ENCODE assay signal across 8 cellular contexts in the genomic region with DNA sequence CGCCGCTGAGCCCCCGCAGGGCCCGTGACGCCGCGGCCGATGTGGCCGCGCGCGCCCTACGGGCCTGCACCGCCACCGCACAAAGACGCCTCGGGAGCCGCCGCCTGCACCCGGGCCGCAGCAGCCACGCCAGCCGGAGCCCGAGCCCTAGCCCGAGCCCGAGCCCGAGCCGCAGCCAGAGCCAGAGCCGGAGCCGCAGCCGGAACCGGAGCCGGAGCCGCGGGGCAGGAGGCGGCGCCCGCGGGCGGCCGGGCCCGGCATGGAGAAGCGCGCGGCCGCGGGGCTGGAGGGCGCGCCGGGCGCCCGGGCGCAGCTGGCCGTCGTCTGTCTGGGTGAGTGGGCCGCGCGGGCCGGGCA. TPM values are rescaled to one million over a fixed set of nuclear protein-coding genes. Genes with fewer than 3 reads are reported as not detected.
DNase-seq lines count a peak whose midpoint lies in the region; ATAC-seq, FAIRE-seq and TF ChIP-seq lines count a peak whose summit lies in the region.

No MANE protein-coding gene starts in this region.

- H2AFZ ChIP-seq in keratinocyte (ENCODE audit: control insufficient read depth, low read length), result no peak overlapping the region

- no peak for ATAC-seq in HG02642 (IDR thresholded peaks at IDR 0.05; ENCODE audit: poor library complexity, unreplicated experiment)

- H3K9ac ChIP-seq in keratinocyte (ENCODE audit: control insufficient read depth, extremely low read depth, insufficient read depth, low read length), result peak overlapping the region; percentile 37

- no peak overlapping the region for H3K27ac Mint-ChIP-seq in activated CD4-positive, alpha-beta T cell treated with anti-CD3 and anti-CD28 coated beads, Interleukin-2, amount 10 ng/mL, durations not matched to agents 24 days and 14 days

- H3K4me1 Mint-ChIP-seq in activated CD4-positive, alpha-beta T cell treated with anti-CD3 and anti-CD28 coated beads, Interleukin-2, amount 10 ng/mL, durations not matched to agents 24 days and 14 days, result no peaks in the 10 kb centered on the region

- no peaks in the 10 kb centered on the region for H3K36me3 Mint-ChIP-seq in activated CD4-positive, alpha-beta T cell treated with anti-CD3 and anti-CD28 coated beads, Interleukin-2, amount 10 ng/mL, durations not matched to agents 24 days and 14 days (ENCODE audit: low read depth)

- no peaks in the 10 kb centered on the region for H4K20me1 ChIP-seq in keratinocyte (ENCODE audit: control insufficient read depth, extremely low read depth, insufficient read depth, low read length)

- TF ChIP-seq POLR2A in testis (IDR thresholded peaks at IDR 0.05), result no peak

- H3K9me3 ChIP-seq in keratinocyte (ENCODE audit: control insufficient read depth, low read depth, low read length) (no peaks in the 10 kb centered on the region), testis (no peaks in the 10 kb centered on the region)

- peaks cover 43% of the 10 kb centered on the region for H3K27me3 Mint-ChIP-seq in activated CD4-positive, alpha-beta T cell treated with anti-CD3 and anti-CD28 coated beads, Interleukin-2, amount 10 ng/mL, durations not matched to agents 24 days and 14 days

- peaks cover 14% of the 10 kb centered on the region for H3K27me3 ChIP-seq in keratinocyte (ENCODE audit: control insufficient read depth, extremely low read depth, insufficient read depth, low read length)
- no peaks in the 10 kb centered on the region for H3K27me3 ChIP-seq in testis

- H3K36me3 ChIP-seq in keratinocyte (ENCODE audit: control insufficient read depth in 2 of 2, extremely low read depth in 1 of 2, insufficient read depth in 2 of 2, low read length in 2 of 2) (peaks cover 0 to 6% of the 10 kb centered on the region in 2 experiments), testis (ENCODE audit: low read depth, missing control alignments) (no peaks in the 10 kb centered on the region)

- peak overlapping the region; percentile 60 for H3K4me2 ChIP-seq in keratinocyte (ENCODE audit: control insufficient read depth, extremely low read depth, insufficient read depth, low read depth, low read length)

- dilution Hi-C loops in keratinocyte (cut with MboI; ENCODE audit: extremely low pct_ligation_motif_present, low sequenced_read_pairs), result no loop called here

- no peaks in the 10 kb centered on the region for H3K9me1 ChIP-seq in keratinocyte (ENCODE audit: control insufficient read depth, extremely low read depth, insufficient read depth, low read length)

- TF ChIP-seq CTCF in keratinocyte (optimal IDR thresholded peaks at IDR 0.05 in 1 of 3, IDR thresholded peaks at IDR 0.05 in 1 of 3, conservative IDR thresholded peaks at IDR 0.05 in 1 of 3; ENCODE audit: extremely low read depth in 1 of 3, insufficient read depth in 2 of 3, low read length in 3 of 3) (no peak), testis (IDR thresholded peaks at IDR 0.05) (no peak)

- peak in 2 of 3 experiments; percentile 22 to 49 for DNase-seq in NCI-H1417 (lab: John Stamatoyannopoulos, UW)
- no peak for DNase-seq in NCI-H1417 treated with DMSO at 0.1 percent for 48 hours (lab: John Stamatoyannopoulos, UW)
- peak; percentile 59 for DNase-seq in astrocyte of the hippocampus (ENCODE audit: low read depth, low spot score)
- no peak for DNase-seq in keratinocyte (ENCODE audit: low read depth, low spot score)
- no peak for DNase-seq in testis
- no peak for DNase-seq in activated effector memory CD4-positive, alpha-beta T cell treated with anti-CD3 and anti-CD28 coated beads, Interleukin-2, amount 50 U/mL, for 16 hours
- no peak for DNase-seq in activated CD4-positive, alpha-beta T cell treated with anti-CD3 and anti-CD28 coated beads, Interleukin-2, amount 10 ng/mL, durations not matched to agents 24 days and 14 days

- intact Hi-C loops in testis (cut with DNase I; ENCODE audit: low total_unique reads), result no loop called here
- intact Hi-C loops in activated CD4-positive, alpha-beta T cell treated with anti-CD3 and anti-CD28 coated beads, Interleukin-2, amount 10 ng/mL, durations not matched to agents 24 days and 14 days (cut with micrococcal nuclease), result no loop called here

- H3K4me1 ChIP-seq in keratinocyte (ENCODE audit: control insufficient read depth, extremely low read depth, insufficient read depth, low read length) (peaks cover 3% of the 10 kb centered on the region), testis (peaks cover 8% of the 10 kb centered on the region)

- H3K79me2 ChIP-seq in keratinocyte (ENCODE audit: control insufficient read depth, insufficient read depth, low read length), result no peaks in the 10 kb centered on the region

- FAIRE-seq in keratinocyte (lab: Jason Lieb, UNC), result no peak

- H3K9me3 Mint-ChIP-seq in activated CD4-positive, alpha-beta T cell treated with anti-CD3 and anti-CD28 coated beads, Interleukin-2, amount 10 ng/mL, durations not matched to agents 24 days and 14 days, result no peaks in the 10 kb centered on the region

- H3K27ac ChIP-seq in keratinocyte (ENCODE audit: control insufficient read depth, insufficient read depth, low read length), result no peak overlapping the region
- peak overlapping the region in 1 of 2 donors; percentile 71 for H3K27ac ChIP-seq in testis

- no peak overlapping the region for H3K4me3 Mint-ChIP-seq in activated CD4-positive, alpha-beta T cell treated with anti-CD3 and anti-CD28 coated beads, Interleukin-2, amount 10 ng/mL, durations not matched to agents 24 days and 14 days

- 0% methylated on average over 8 of the region's 59 CpGs; no CpG with 5 or more reads in 1 of the 2 donors for WGBS in testis, 2 donors

- peak overlapping the region in 2 of 3 experiments; percentile 46 to 51 for H3K4me3 ChIP-seq in keratinocyte (ENCODE audit: control insufficient read depth in 2 of 3, extremely low read depth in 1 of 3, insufficient read depth in 2 of 3, low read depth in 1 of 3, low read length in 3 of 3)
- peak overlapping the region; percentile 66 to 76 for H3K4me3 ChIP-seq in testis

RNA-seq across cellular contexts. Expression of gene LRP3, which starts 0.4 kb away (rescaled TPM):
- polyA plus RNA-seq in keratinocyte, result 2.5 to 12.7 TPM (median 5.0 TPM) in 3 replicates
- polyA plus RNA-seq in keratinocyte (2011; ENCODE audit: low read depth), result 0.40 TPM
- polyA plus RNA-seq in keratinocyte (2011; cell fraction: cytosol; rRNA removed), result 4.2 and 12.5 TPM in 2 replicates
- 6.3 and 7.6 TPM in 2 replicates for polyA plus RNA-seq in keratinocyte (2011; cell fraction: nucleus; rRNA removed)
- polyA plus RNA-seq in keratinocyte (2012; ENCODE audit: low replicate concordance), result 3.4 and 9.8 TPM in 2 replicates
- polyA minus RNA-seq in keratinocyte, result 5.2 to 11.3 TPM (median 7.7 TPM) in 3 replicates
- 16.7 TPM for polyA minus RNA-seq in keratinocyte (2011; cell fraction: cytosol; rRNA and poly(A)+ RNA removed)
- polyA minus RNA-seq in keratinocyte (2011; cell fraction: nucleus; rRNA and poly(A)+ RNA removed), result 9.0 and 13.6 TPM in 2 replicates
- total RNA-seq in testis, result 10 to 100 TPM; 29.3 to 50.9 TPM
- 21.8 TPM for polyA plus RNA-seq in testis (ENCODE audit: insufficient read depth, low read depth, low replicate concordance)
- 0.23 and 0.43 TPM in 2 replicates for total RNA-seq in activated CD4-positive, alpha-beta T cell treated with anti-CD3 and anti-CD28 coated beads, Interleukin-2, amount 10 ng/mL, durations not matched to agents 24 days and 14 days

RNA-seq across cellular contexts. Expression of gene SLC7A10, which starts 31.1 kb away (rescaled TPM):
- polyA plus RNA-seq in keratinocyte (not detected in 3 replicates), testis (ENCODE audit: insufficient read depth, low read depth, low replicate concordance) (2.1 TPM)
- polyA plus RNA-seq in keratinocyte (2011; ENCODE audit: low read depth), result not detected
- polyA plus RNA-seq in keratinocyte (2011; cell fraction: cytosol; rRNA removed), result not detected in 2 replicates
- polyA plus RNA-seq in keratinocyte (2011; cell fraction: nucleus; rRNA removed), result not detected in 2 replicates
- not detected in 2 replicates for polyA plus RNA-seq in keratinocyte (2012; ENCODE audit: low replicate concordance)
- polyA minus RNA-seq in keratinocyte, result not detected in 3 replicates
- not detected for polyA minus RNA-seq in keratinocyte (2011; cell fraction: cytosol; rRNA and poly(A)+ RNA removed)
- polyA minus RNA-seq in keratinocyte (2011; cell fraction: nucleus; rRNA and poly(A)+ RNA removed), result not detected in 2 replicates
- total RNA-seq in testis, result 1 to 10 TPM; 3.0 to 5.8 TPM
- not detected in 2 replicates for total RNA-seq in activated CD4-positive, alpha-beta T cell treated with anti-CD3 and anti-CD28 coated beads, Interleukin-2, amount 10 ng/mL, durations not matched to agents 24 days and 14 days

Comparison
In these comparisons a context has a peak if more than half of its experiments do, and no peak if none do; other contexts are left out.
1. DNase-seq: peak in NCI-H1417 (2 of 3) and astrocyte of the hippocampus (single experiment); none in NCI-H1417 treated with DMSO at 0.1 percent for 48 hours (single experiment), keratinocyte (single experiment), testis (single experiment), activated effector memory CD4-positive, alpha-beta T cell treated with anti-CD3 and anti-CD28 coated beads, Interleukin-2, amount 50 U/mL, for 16 hours (single experiment) and activated CD4-positive, alpha-beta T cell treated with anti-CD3 and anti-CD28 coated beads, Interleukin-2, amount 10 ng/mL, durations not matched to agents 24 days and 14 days (single experiment).
2. RNA of gene LRP3, which starts 0.4 kb away (total RNA-seq): 29.3 to 50.9 TPM in testis; 0.23 to 0.43 TPM in activated CD4-positive, alpha-beta T cell treated with anti-CD3 and anti-CD28 coated beads, Interleukin-2, amount 10 ng/mL, durations not matched to agents 24 days and 14 days; every median in the first group is over 10 times any median in the second.